Comparison of ENCODE assay signal across 28 cellular contexts in the genomic region with DNA sequence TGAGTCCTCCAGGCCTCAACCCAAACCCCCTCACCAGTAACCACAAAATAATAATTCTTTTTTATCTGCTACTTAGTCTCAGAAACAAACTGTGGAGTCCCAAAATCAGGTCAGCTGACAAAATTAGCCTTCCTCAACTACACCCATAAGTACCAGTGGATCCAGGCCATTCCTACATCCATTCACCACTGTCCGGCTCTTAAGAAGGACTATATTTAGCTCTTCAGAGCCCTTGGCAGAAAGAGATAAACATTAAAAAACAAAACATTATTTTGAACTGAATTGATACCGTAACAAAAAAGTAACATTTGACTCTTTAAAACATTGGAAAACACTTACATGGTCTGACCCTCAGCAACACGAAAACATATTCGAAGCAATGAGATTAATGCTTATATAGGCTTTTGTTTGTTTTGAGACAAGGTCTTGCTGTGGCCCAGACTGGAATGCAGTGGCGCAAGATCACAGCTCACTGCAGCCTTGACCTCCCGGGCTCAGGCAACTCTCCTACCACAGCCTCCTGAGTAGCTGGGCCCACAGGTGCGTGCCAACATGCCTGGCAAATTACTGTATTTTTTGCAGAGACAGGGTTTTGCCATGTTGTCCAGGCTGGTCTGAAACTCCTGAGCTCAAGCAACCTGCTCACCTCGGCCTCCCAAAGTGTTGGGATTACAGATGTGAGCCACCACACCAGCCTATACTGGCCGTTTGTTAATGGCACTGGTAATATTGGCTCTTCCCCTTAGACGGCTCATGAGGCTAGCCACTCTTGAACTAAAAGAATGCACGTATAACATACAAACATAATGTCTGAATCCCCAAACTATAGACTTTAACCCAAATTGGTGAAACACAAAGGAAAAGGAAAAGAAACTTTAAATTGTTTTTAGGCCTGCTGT.
DNase-seq lines count a peak whose midpoint lies in the region; ATAC-seq, FAIRE-seq and TF ChIP-seq lines count a peak whose summit lies in the region.
"Had no signal": no experiment of that assay in that cellular context is flagged by ENCODE, and none has a peak within 500 bp of the region (broad histone marks: within the 10 kb centered on the region; RNA-seq: fewer than 3 reads in every experiment).

No MANE protein-coding gene starts in this region.

- TF ChIP-seq POLR2A in K562 (conservative IDR thresholded peaks at IDR 0.05), result no peak

- H4K20me1 ChIP-seq in K562 (replicated peaks; ENCODE audit: control insufficient read depth, insufficient read depth, low read length), result no peaks in the 10 kb centered on the region

- intact Hi-C loops in cardiac septum (cut with DNase I), result no loop called here
- intact Hi-C loops in K562 (cut with micrococcal nuclease), result no loop called here
- intact Hi-C loops in upper lobe of right lung (cut with DNase I), result no loop called here

- no TSS peak for BruUV-seq in K562 (replicated peaks; lab: Mats Ljungman, UMichigan)

- H3K4me2 ChIP-seq in K562 (ENCODE audit: insufficient read depth, low read length), result peak overlapping the region; percentile 24
- H3K4me2 ChIP-seq: hepatocyte, SK-N-SH had no signal

- TF ChIP-seq RAD21 in K562 (CRISPR knock-in tag; conservative IDR thresholded peaks at IDR 0.05 in 1 of 2, IDR thresholded peaks at IDR 0.05 in 1 of 2), result peak in 1 of 2 experiments; percentile 15; a peak in 2 of 4 replicates

- FAIRE-seq in K562 (lab: Jason Lieb, UNC) (no peak), GM19239 (lab: Jason Lieb, UNC) (no peak)
- FAIRE-seq: A204.1, frontal cortex, GM18507, H54 had no signal

- WGBS in K562 (ENCODE audit: insufficient coverage, low coverage, missing lambda C conversion rate), result 45% methylated on average over 10 of the region's 11 CpGs

- H3K4me3 ChIP-seq in cardiac muscle cell, result no peak overlapping the region
- H3K4me3 ChIP-seq in K562, result no peak overlapping the region
- H3K4me3 ChIP-seq in upper lobe of right lung, result no peak overlapping the region
- H3K4me3 ChIP-seq: colonic mucosa, esophagus muscularis mucosa, hepatocyte, lung, psoas muscle, upper lobe of left lung had no signal

- ATAC-seq in K562, result peak; percentile 74
- peak; percentile 59 for ATAC-seq in upper lobe of right lung
- no peak for ATAC-seq in GM18519 (IDR thresholded peaks at IDR 0.05; ENCODE audit: low FRiP score, unreplicated experiment)
- ATAC-seq: activated naive CD4-positive, alpha-beta T cell treated with anti-CD3 and anti-CD28 coated beads, Interleukin-2, amount 50 U/mL, for 72 hours; effector memory CD8-positive, alpha-beta T cell; psoas muscle had no signal

- CTCF ChIA-PET in K562 (lab: Yijun Ruan, JAX; ENCODE audit: low intra/inter-chr PET ratio) (no interaction called here), HEK293T (lab: Yijun Ruan, JAX) (interaction anchor here (0.5 kb wide), 1 partner anchor 12 kb away, joined by 4 read pairs; no protein-coding TSS in a partner anchor)

- peaks cover 15% of the 10 kb centered on the region for H3K4me1 ChIP-seq in cardiac muscle cell (ENCODE audit: low read depth)
- peaks cover 7 to 35% of the 10 kb centered on the region in 2 experiments for H3K4me1 ChIP-seq in K562 (replicated peaks in 1 of 2; ENCODE audit: control insufficient read depth in 2 of 2, insufficient read depth in 2 of 2, low read length in 2 of 2)
- no peaks in the 10 kb centered on the region for H3K4me1 ChIP-seq in upper lobe of right lung
- H3K4me1 ChIP-seq: BE2C, colonic mucosa, psoas muscle had no signal

- DNase-seq in cardiac muscle cell (ENCODE audit: low read depth in 1 of 2, low spot score in 1 of 2) (peak; percentile 21 to 27), cardiac septum (ENCODE audit: low spot score) (no peak), K562 (ENCODE audit: extremely low read depth in 1 of 4, low spot score in 3 of 4) (no peak), kidney tubule cell (ENCODE audit: low spot score) (peak; percentile 70), upper lobe of right lung (no peak), HEK293T (ENCODE audit: extremely low spot score) (no peak), GM19239 (ENCODE audit: insufficient read length, low spot score) (no peak)
- DNase-seq: activated CD4-positive, alpha-beta T cell treated with anti-CD3 and anti-CD28 coated beads, Interleukin-2, amount 50 U/mL, for 1 hour; BE2C; colonic mucosa; DMS79 treated with DMSO at 0.1 percent for 48 hours; effector memory CD8-positive, alpha-beta T cell; Kasumi-1; NCI-H1694 treated with DMSO at 0.1 percent for 48 hours; psoas muscle; RPMI8226; SK-N-SH; T-helper 2 cell; upper lobe of left lung had no signal

- no peaks in the 10 kb centered on the region for H3K9me1 ChIP-seq in K562 (ENCODE audit: control insufficient read depth, insufficient read depth, low read length)

- peak overlapping the region; percentile 6 to 59; a peak in 1 of 4 replicates for H3K9ac ChIP-seq in K562 (ENCODE audit: insufficient read depth in 1 of 2, low read depth in 2 of 2, low read length in 2 of 2)
- H3K9ac ChIP-seq: SK-N-SH had no signal

- H2AFZ ChIP-seq in K562 (ENCODE audit: low read depth, low read length), result peak overlapping the region; percentile 59
- H2AFZ ChIP-seq: hepatocyte had no signal

- in situ Hi-C loops in K562 (cut with MboI), result no loop called here

- H3K27me3 ChIP-seq in cardiac muscle cell (no peaks in the 10 kb centered on the region), K562 (ENCODE audit: control insufficient read depth in 2 of 2, insufficient read depth in 2 of 2, low read length in 2 of 2) (no peaks in the 10 kb centered on the region), upper lobe of right lung (no peaks in the 10 kb centered on the region)
- H3K27me3 ChIP-seq: BE2C, colonic mucosa, esophagus muscularis mucosa, hepatocyte, upper lobe of left lung had no signal

- POLR2A ChIA-PET in K562 (lab: Yijun Ruan, JAX) (interaction anchor here (0.6 to 1.3 kb wide), 8 partner anchors 9 to 206 kb away, joined by 3 to 4 read pairs (median 3); no protein-coding TSS in a partner anchor), HEK293T (lab: Yijun Ruan, JAX) (no interaction called here)

- H3K79me2 ChIP-seq in K562 (ENCODE audit: control insufficient read depth, insufficient read depth, low read length), result peaks cover 66% of the 10 kb centered on the region
- H3K79me2 ChIP-seq: hepatocyte had no signal

- no peak for TF ChIP-seq EP300 in K562 (IDR thresholded peaks at IDR 0.05; ENCODE audit: low read length)

- no peaks in the 10 kb centered on the region for H3K36me3 ChIP-seq in cardiac muscle cell
- H3K36me3 ChIP-seq in K562 (ENCODE audit: control insufficient read depth, insufficient read depth, low read length), result peaks cover 8% of the 10 kb centered on the region
- no peaks in the 10 kb centered on the region for H3K36me3 ChIP-seq in upper lobe of right lung
- H3K36me3 ChIP-seq: BE2C, colonic mucosa, esophagus muscularis mucosa, upper lobe of left lung had no signal

- H3K27ac ChIP-seq in cardiac muscle cell (peak overlapping the region; percentile 8), K562 (ENCODE audit: extremely low read depth, low read depth, low read length) (peak overlapping the region; percentile 43), upper lobe of right lung (no peak overlapping the region)
- H3K27ac ChIP-seq: colonic mucosa, esophagus muscularis mucosa, hepatocyte, psoas muscle, upper lobe of left lung had no signal

- no peaks in the 10 kb centered on the region for H3K9me3 ChIP-seq in cardiac muscle cell (ENCODE audit: low read depth)
- H3K9me3 ChIP-seq in K562 (replicated peaks; ENCODE audit: control insufficient read depth, insufficient read depth, low read depth, low read length), result peaks cover 4% of the 10 kb centered on the region; the same call in 1 of the 2 replicates
- no peaks in the 10 kb centered on the region for H3K9me3 ChIP-seq in upper lobe of right lung
- H3K9me3 ChIP-seq: BE2C, colonic mucosa, esophagus muscularis mucosa, psoas muscle, SK-N-SH, upper lobe of left lung had no signal

- no peak for TF ChIP-seq CTCF in cardiac muscle cell (IDR thresholded peaks at IDR 0.05; ENCODE audit: low read depth, low read length)
- TF ChIP-seq CTCF in K562 (IDR thresholded peaks at IDR 0.05 in 2 of 3, conservative IDR thresholded peaks at IDR 0.05 in 1 of 3; ENCODE audit: insufficient read depth in 2 of 3, low read depth in 1 of 3, low read length in 3 of 3), result no peak
- TF ChIP-seq CTCF in upper lobe of right lung (IDR thresholded peaks at IDR 0.05), result no peak

TF ChIP-seq in HEK293T, 16 proteins besides CTCF, POLR2A, EP300 and RAD21:
- TF ChIP-seq FOXM1 (IDR thresholded peaks at IDR 0.05; ENCODE audit: borderline replicate concordance) (no peak), FOXA1 (IDR thresholded peaks at IDR 0.05) (no peak)

Comparison
In these comparisons a context has a peak if more than half of its experiments do, and no peak if none do; other contexts are left out.
1. DNase-seq: peak in cardiac muscle cell (2 of 2) and kidney tubule cell (single experiment); none in cardiac septum (single experiment), K562 (0 of 4), upper lobe of right lung (single experiment), HEK293T (single experiment) and GM19239 (single experiment).